1 cellular context compared by ENCODE assay signal in genomic region chr16:30535777-30536190, GRCh38.
TF ChIP-seq lines count a peak whose summit lies in the region.

No MANE protein-coding gene starts in this region.

TF ChIP-seq in K562, 482 proteins besides CTCF, POLR2A, EP300 and RAD21 (continued from another document):
- TF ChIP-seq JUN (IDR thresholded peaks at IDR 0.05; ENCODE audit: borderline replicate concordance, low read depth, low read length) (0 out of 2 replicates have a peak, but pooled peaks have one; percentile 52), JUN (CRISPR knock-in tag; IDR thresholded peaks at IDR 0.05; ENCODE audit: borderline replicate concordance) (no peak), ZNF395 (CRISPR knock-in tag; IDR thresholded peaks at IDR 0.05) (0 out of 2 replicates have a peak, but pooled peaks have one; percentile 18), PRMT5 (CRISPR knock-in tag; IDR thresholded peaks at IDR 0.05) (no peak), NUFIP1 (IDR thresholded peaks at IDR 0.05; ENCODE audit: partially characterized antibody) (peak; percentile 55), LARP7 (IDR thresholded peaks at IDR 0.05) (no peak), YY1 (IDR thresholded peaks at IDR 0.05; ENCODE audit: borderline replicate concordance in 1 of 3, control insufficient read depth in 1 of 3, extremely low read depth in 1 of 3, insufficient read depth in 3 of 3, insufficient read length in 1 of 3, insufficient replicate concordance in 2 of 3, low read depth in 1 of 3, low read length in 2 of 3) (peak in 2 of 3 experiments; percentile 64 to 80)
